ENCODE assay signal across 11 cellular contexts in genomic region chr4:138243369-138243768, GRCh38. TPM values are rescaled to one million over a fixed set of nuclear protein-coding genes. Genes with fewer than 3 reads are reported as not detected.
DNase-seq lines count a peak whose midpoint lies in the region; ATAC-seq and TF ChIP-seq lines count a peak whose summit lies in the region.
"Had no signal": no experiment of that assay in that cellular context is flagged by ENCODE, and none has a peak within 500 bp of the region (broad histone marks: within the 10 kb centered on the region; RNA-seq: fewer than 3 reads in every experiment).

No MANE protein-coding gene starts in this region.

- no peaks in the 10 kb centered on the region for H3F3A ChIP-seq in GM23338 (replicated peaks; ENCODE audit: low read depth)

- H3K9me2 ChIP-seq in GM23338 (ENCODE audit: insufficient read depth) = no peaks in the 10 kb centered on the region

- H3K9me3 Mint-ChIP-seq in GM23338 = peaks cover 18% of the 10 kb centered on the region
- H3K9me3 Mint-ChIP-seq: stimulated activated naive CD8-positive, alpha-beta T cell treated with anti-CD3 and anti-CD28 coated beads, Interleukin-15, Interleukin-2, amounts not matched to agents 100 ng/mL and 50 ng/mL, for 24 hours; T-cell had no signal

- H3K4me3 Mint-ChIP-seq in GM23338 = no peak overlapping the region

- H3K27ac Mint-ChIP-seq in GM23338 = peak overlapping the region; percentile 98

- ATAC-seq in GM23338 = no peak
- ATAC-seq: T-cell had no signal

- H3K4me1 ChIP-seq in ACC112 (ENCODE audit: control insufficient read depth, insufficient read depth, low read length, unreplicated experiment) (peaks cover 12% of the 10 kb centered on the region), GM23338 (ENCODE audit: insufficient read depth) (peaks cover 27% of the 10 kb centered on the region; the same call in 1 of the 2 replicates)

- no peak for TF ChIP-seq CTCF in GM23338 (conservative IDR thresholded peaks at IDR 0.05; ENCODE audit: low read depth in 2 of 2)

- no peaks in the 10 kb centered on the region for H3K36me3 ChIP-seq in ACC112 (ENCODE audit: insufficient read depth, low read length)
- no peaks in the 10 kb centered on the region for H3K36me3 ChIP-seq in GM23338 (ENCODE audit: insufficient read depth)

- peaks cover 16% of the 10 kb centered on the region for H3K4me1 Mint-ChIP-seq in GM23338

- H3K27me3 ChIP-seq in ACC112 (ENCODE audit: insufficient read depth, low read length) (no peaks in the 10 kb centered on the region), GM23338 (ENCODE audit: insufficient read depth) (no peaks in the 10 kb centered on the region)

- DNase-seq in GM23338 (ENCODE audit: low spot score) (no peak), NCI-H748 treated with DMSO at 0.1 percent for 48 hours (lab: John Stamatoyannopoulos, UW) (peak; percentile 12), epithelial cell of prostate (ENCODE audit: low read depth, low spot score) (no peak), occipital lobe (lab: John Stamatoyannopoulos, UW) (no peak), NCI-H524 treated with DMSO at 0.1 percent for 48 hours (lab: John Stamatoyannopoulos, UW) (no peak)
- no peak for DNase-seq in stimulated activated CD8-positive, alpha-beta memory T cell treated with anti-CD3 and anti-CD28 coated beads, Interleukin-4, amount 100 ng/mL, for 48 hours
- DNase-seq in activated CD4-positive, alpha-beta T cell treated with anti-CD3 and anti-CD28 coated beads for 48 hours = no peak
- DNase-seq: glutamatergic neuron, T-cell had no signal

- H3K4me3 ChIP-seq in ACC112 (ENCODE audit: low read depth, low read length) = no peak overlapping the region
- H3K4me3 ChIP-seq in GM23338 = no peak overlapping the region

- H2AFZ ChIP-seq in ACC112 (ENCODE audit: low read length, unreplicated experiment) (peak overlapping the region; percentile 57), GM23338 (peak overlapping the region; percentile 54; the same call in 1 of the 2 replicates)

- peaks cover 11% of the 10 kb centered on the region for H3K27me3 Mint-ChIP-seq in GM23338 (ENCODE audit: insufficient read depth, low read depth, poor library complexity)
- H3K27me3 Mint-ChIP-seq: stimulated activated naive CD8-positive, alpha-beta T cell treated with anti-CD3 and anti-CD28 coated beads, Interleukin-15, Interleukin-2, amounts not matched to agents 100 ng/mL and 50 ng/mL, for 24 hours; T-cell had no signal

- no peak overlapping the region for H3K4me2 ChIP-seq in GM23338

- H3K36me3 Mint-ChIP-seq in GM23338 (ENCODE audit: low read depth) = peaks cover 32% of the 10 kb centered on the region
- H3K36me3 Mint-ChIP-seq: T-cell had no signal

- H3K79me2 ChIP-seq in ACC112 (ENCODE audit: control insufficient read depth, insufficient read depth, low read length, unreplicated experiment) (peaks cover 36% of the 10 kb centered on the region), GM23338 (replicated peaks; ENCODE audit: insufficient read depth) (peaks cover 34% of the 10 kb centered on the region)

- no peaks in the 10 kb centered on the region for H4K20me1 ChIP-seq in GM23338 (replicated peaks; ENCODE audit: insufficient read depth)

- H3K27ac ChIP-seq in ACC112 (ENCODE audit: low read depth, low read length) (peak overlapping the region; percentile 98), GM23338 (ENCODE audit: low read depth) (peak overlapping the region; percentile 91), epithelial cell of prostate (peak overlapping the region; percentile 97)

TF ChIP-seq in GM23338, 12 proteins besides CTCF, POLR2A, EP300 and RAD21 (continues in another document):
- TF ChIP-seq EZH2phosphoT487 (IDR thresholded peaks at IDR 0.05; ENCODE audit: unreplicated experiment) (no peak), EZH2 (IDR thresholded peaks at IDR 0.05; ENCODE audit: low read depth, unreplicated experiment) (no peak), CREB1 (CRISPR knock-in tag; IDR thresholded peaks at IDR 0.05; ENCODE audit: low read depth) (no peak), POLR2AphosphoS5 (IDR thresholded peaks at IDR 0.05; ENCODE audit: low read depth) (no peak), STAT1 (IDR thresholded peaks at IDR 0.05; ENCODE audit: unreplicated experiment) (no peak), ZNF114 (CRISPR knock-in tag; IDR thresholded peaks at IDR 0.05) (no peak), ZNF462 (CRISPR knock-in tag; IDR thresholded peaks at IDR 0.05) (no peak), JUNB (IDR thresholded peaks at IDR 0.05; ENCODE audit: unreplicated experiment) (no peak), ETS1 (IDR thresholded peaks at IDR 0.05) (no peak), NANOG (IDR thresholded peaks at IDR 0.05; ENCODE audit: borderline replicate concordance) (no peak), ZNF331 (CRISPR knock-in tag; IDR thresholded peaks at IDR 0.05; ENCODE audit: low read depth) (no peak)

RNA-seq across cellular contexts. Expression of gene SLC7A11, which starts 1.2 kb away (rescaled TPM):
- total RNA-seq in GM23338 (2014; rRNA removed; shearing (Covaris generic)) = 32.2 and 33.9 TPM in 2 replicates
- polyA plus RNA-seq in GM23338 (2016; fragmentation: Nextera tagmentation; extraction: Ambion mirVana) = 8.3 and 10.0 TPM in 2 replicates
- 30.9 TPM for total RNA-seq in occipital lobe
